In genomic region chr4:154818230-154818629, GRCh38 we compare ENCODE assay signal across 31 cellular contexts. TPM values are rescaled to one million over a fixed set of nuclear protein-coding genes. Genes with fewer than 3 reads are reported as not detected.
"Had no signal": no experiment of that assay in that cellular context is flagged by ENCODE, and none has a peak within 500 bp of the region (broad histone marks: within the 10 kb centered on the region; RNA-seq: fewer than 3 reads in every experiment).

No MANE protein-coding gene starts in this region.

- H3K27ac ChIP-seq: brain microvascular endothelial cell, coronary artery, dorsolateral prefrontal cortex, gastroesophageal sphincter, heart right ventricle had no signal

- H3K4me1 ChIP-seq: gastroesophageal sphincter, heart right ventricle had no signal

- H3K27me3 ChIP-seq: brain microvascular endothelial cell, gastroesophageal sphincter, heart right ventricle had no signal

- H3K36me3 ChIP-seq: brain microvascular endothelial cell, gastroesophageal sphincter, heart right ventricle had no signal

- DNase-seq: activated CD4-positive, alpha-beta memory T cell treated with anti-CD3 and anti-CD28 coated beads, Interleukin-2, amount 10 ng/mL, durations not matched to agents 7 days and 5 days; activated CD4-positive, alpha-beta T cell treated with anti-CD3 and anti-CD28 coated beads for 1 hour; activated CD4-positive, alpha-beta T cell treated with anti-CD3 and anti-CD28 coated beads for 4 hours; activated CD4-positive, alpha-beta T cell treated with anti-CD3 and anti-CD28 coated beads, Interleukin-2, amount 10 ng/mL, durations not matched to agents 7 days and 5 days; activated CD4-positive, alpha-beta T cell treated with anti-CD3 and anti-CD28 coated beads, Interleukin-2, amount 50 U/mL, for 4 hours; activated CD8-positive, alpha-beta memory T cell treated with anti-CD3 and anti-CD28 coated beads, Interleukin-2, amount 50 U/mL, for 48 hours; activated gamma-delta T cell; activated naive CD4-positive, alpha-beta T cell; activated naive CD4-positive, alpha-beta T cell treated with anti-CD3 and anti-CD28 coated beads, Interleukin-2, amount 10 ng/mL, durations not matched to agents 7 days and 5 days; activated naive CD8-positive, alpha-beta T cell treated with anti-CD3 and anti-CD28 coated beads, Interleukin-2, amount 10 ng/mL, durations not matched to agents 7 days and 5 days; activated T-cell treated with anti-CD3 and anti-CD28 coated beads for 4 hours; activated T-cell treated with anti-CD3 and anti-CD28 coated beads, Interleukin-2, amount 50 U/mL, for 24 hours; activated T-cell treated with anti-CD3 and anti-CD28 coated beads, Interleukin-2, amount 50 U/mL, for 72 hours; amniotic stem cell; anterior cingulate cortex; brain microvascular endothelial cell; dorsolateral prefrontal cortex; effector memory CD4-positive, alpha-beta T cell; endodermal cell; foreskin melanocyte; heart right ventricle; T-helper 2 cell had no signal

- ATAC-seq: activated naive CD4-positive, alpha-beta T cell treated with anti-CD3 and anti-CD28 coated beads, Interleukin-2, amount 50 U/mL, for 72 hours; activated T-cell treated with anti-CD3 and anti-CD28 coated beads, Interleukin-2, amount 50 U/mL, for 72 hours; esophagus mucosa; gastroesophageal sphincter; heart right ventricle had no signal

- H3K4me3 ChIP-seq: coronary artery, dorsolateral prefrontal cortex, gastroesophageal sphincter, heart right ventricle had no signal

- FAIRE-seq: astrocyte, bronchial epithelial cell had no signal

- H3K9me3 ChIP-seq: gastroesophageal sphincter, heart right ventricle had no signal

RNA-seq across cellular contexts. Expression of gene RBM46, which starts 37.2 kb away (rescaled TPM):
- total RNA-seq: activated CD4-positive, alpha-beta memory T cell treated with anti-CD3 and anti-CD28 coated beads, Interleukin-2, amount 10 ng/mL, durations not matched to agents 7 days and 5 days; activated CD4-positive, alpha-beta T cell treated with anti-CD3 and anti-CD28 coated beads, Interleukin-2, amount 10 ng/mL, durations not matched to agents 7 days and 5 days; activated naive CD4-positive, alpha-beta T cell treated with anti-CD3 and anti-CD28 coated beads, Interleukin-2, amount 50 U/mL, for 72 hours; activated naive CD8-positive, alpha-beta T cell treated with anti-CD3 and anti-CD28 coated beads, Interleukin-2, amount 10 ng/mL, durations not matched to agents 7 days and 5 days; activated T-cell treated with anti-CD3 and anti-CD28 coated beads, Interleukin-2, amount 50 U/mL, for 72 hours; astrocyte; esophagus mucosa; fibroblast of villous mesenchyme; glomerular endothelial cell; heart right ventricle; T-helper 1 cell treated with Interleukin-12 subunit alpha and Interleukin-12 subunit beta and Interleukin-4 antibody, amounts not matched to agents 30 ng/mL and 1 ng/mL, for 36 hours had no signal
- polyA plus RNA-seq: heart right ventricle had no signal
